ENCODE assay signal across 13 cellular contexts in genomic region chr9:74760031-74760700, GRCh38.
DNase-seq lines count a peak whose midpoint lies in the region; ATAC-seq, FAIRE-seq and TF ChIP-seq lines count a peak whose summit lies in the region.
"Had no signal": no experiment of that assay in that cellular context is flagged by ENCODE, and none has a peak within 500 bp of the region (broad histone marks: within the 10 kb centered on the region; RNA-seq: fewer than 3 reads in every experiment).

No MANE protein-coding gene starts in this region.

- no peaks in the 10 kb centered on the region for H3K27me3 ChIP-seq in breast epithelium
- no peaks in the 10 kb centered on the region for H3K27me3 ChIP-seq in adipocyte (replicated peaks; ENCODE audit: control insufficient read depth, insufficient read depth, low read length)
- H3K27me3 ChIP-seq in right atrium auricular region, result no peaks in the 10 kb centered on the region

- H3K27ac ChIP-seq in breast epithelium (no peak overlapping the region), right atrium auricular region (no peak overlapping the region)
- H3K27ac ChIP-seq: VCaP had no signal

- peak; percentile 92 for DNase-seq in MCF 10A (ENCODE audit: unreplicated experiment)
- DNase-seq in breast epithelium (ENCODE audit: low spot score in 2 of 2), result no peak
- DNase-seq in adipocyte (ENCODE audit: low read depth), result peak; percentile 89
- peak; percentile 92 to 94 for DNase-seq in foreskin fibroblast
- DNase-seq in urothelium cell line (ENCODE audit: low spot score), result no peak
- no peak for DNase-seq in right atrium auricular region (ENCODE audit: low spot score)
- no peak for DNase-seq in KG1 (lab: John Stamatoyannopoulos, UW)
- DNase-seq in stimulated activated naive B cell treated with anti-CD40 and anti-IgM and Interleukin-4, amounts not matched to agents 10 μg/mL and 1 μg/mL and 100 μg/mL, for 72 hours, result no peak
- DNase-seq: anterior cingulate cortex, NCI-H345, right cardiac atrium had no signal

- no peak for TF ChIP-seq POLR2A in breast epithelium (IDR thresholded peaks at IDR 0.05)

- POLR2A ChIA-PET in MCF 10A (lab: Yijun Ruan, JAX), result interaction anchor here (1.3 kb wide), 1 partner anchor 328 kb away, joined by 6 read pairs; the partner anchor contains the start of gene NMRK1

- no peaks in the 10 kb centered on the region for H3K27me3 Mint-ChIP-seq in MCF 10A (ENCODE audit: insufficient read depth, unreplicated experiment)
- H3K27me3 Mint-ChIP-seq in stimulated activated naive B cell treated with anti-CD40 and anti-IgM and Interleukin-4, amounts not matched to agents 10 μg/mL and 1 μg/mL and 100 μg/mL, for 72 hours, result peaks cover 8 to 19% of the 10 kb centered on the region in 2 donors

- H3K9ac ChIP-seq in adipocyte (ENCODE audit: low read length), result peak overlapping the region; percentile 16

- intact Hi-C loops in MCF 10A (cut with micrococcal nuclease), result no loop called here
- intact Hi-C loops in breast epithelium (cut with DNase I; ENCODE audit: low total_unique reads), result no loop called here

- ATAC-seq in stimulated activated naive B cell treated with anti-CD40 and anti-IgM and Interleukin-4, amounts not matched to agents 10 μg/mL and 1 μg/mL and 100 μg/mL, for 72 hours (replicated peaks), result no peak
- ATAC-seq: right cardiac atrium, Right ventricle myocardium inferior had no signal

- no peak for TF ChIP-seq CTCF in MCF 10A (IDR thresholded peaks at IDR 0.05; ENCODE audit: unreplicated experiment)
- no peak for TF ChIP-seq CTCF in breast epithelium (IDR thresholded peaks at IDR 0.05)
- no peak for TF ChIP-seq CTCF in foreskin fibroblast (IDR thresholded peaks at IDR 0.05; ENCODE audit: low read depth, low read length)
- TF ChIP-seq CTCF in right atrium auricular region (IDR thresholded peaks at IDR 0.05), result no peak

- no peak overlapping the region for H3K4me3 Mint-ChIP-seq in MCF 10A (ENCODE audit: unreplicated experiment)
- H3K4me3 Mint-ChIP-seq in stimulated activated naive B cell treated with anti-CD40 and anti-IgM and Interleukin-4, amounts not matched to agents 10 μg/mL and 1 μg/mL and 100 μg/mL, for 72 hours, result no peak overlapping the region

- H3K9me3 Mint-ChIP-seq in MCF 10A (ENCODE audit: unreplicated experiment), result no peaks in the 10 kb centered on the region
- H3K9me3 Mint-ChIP-seq in stimulated activated naive B cell treated with anti-CD40 and anti-IgM and Interleukin-4, amounts not matched to agents 10 μg/mL and 1 μg/mL and 100 μg/mL, for 72 hours, result no peaks in the 10 kb centered on the region

- peaks cover 12% of the 10 kb centered on the region for H3K4me1 Mint-ChIP-seq in MCF 10A (ENCODE audit: insufficient read depth, unreplicated experiment)
- H3K4me1 Mint-ChIP-seq in stimulated activated naive B cell treated with anti-CD40 and anti-IgM and Interleukin-4, amounts not matched to agents 10 μg/mL and 1 μg/mL and 100 μg/mL, for 72 hours, result no peaks in the 10 kb centered on the region

- H3K27ac Mint-ChIP-seq in MCF 10A (ENCODE audit: low read depth, unreplicated experiment), result peak overlapping the region; percentile 69
- no peak overlapping the region for H3K27ac Mint-ChIP-seq in stimulated activated naive B cell treated with anti-CD40 and anti-IgM and Interleukin-4, amounts not matched to agents 10 μg/mL and 1 μg/mL and 100 μg/mL, for 72 hours

- no peaks in the 10 kb centered on the region for H3K9me3 ChIP-seq in breast epithelium
- no peaks in the 10 kb centered on the region for H3K9me3 ChIP-seq in adipocyte (ENCODE audit: control insufficient read depth, low read length)
- H3K9me3 ChIP-seq in right atrium auricular region, result no peaks in the 10 kb centered on the region

- H3K36me3 ChIP-seq in breast epithelium (no peaks in the 10 kb centered on the region), adipocyte (ENCODE audit: control insufficient read depth, insufficient read depth, low read length, severe bottlenecking) (no peaks in the 10 kb centered on the region), right atrium auricular region (no peaks in the 10 kb centered on the region)

- BruUV-seq in MCF 10A (replicated peaks; lab: Mats Ljungman, UMichigan), result no TSS peak

- CTCF ChIA-PET in MCF 10A (lab: Yijun Ruan, JAX), result interaction anchor here (1.0 to 3.6 kb wide), 2 partner anchors 11 to 14 kb away, joined by 3 to 13 read pairs; no protein-coding TSS in a partner anchor

- no peak overlapping the region for H3K4me3 ChIP-seq in breast epithelium
- no peak overlapping the region for H3K4me3 ChIP-seq in adipocyte (ENCODE audit: low read length)
- H3K4me3 ChIP-seq in foreskin fibroblast (ENCODE audit: low read depth in 1 of 2, low read length in 2 of 2), result no peak overlapping the region
- no peak overlapping the region for H3K4me3 ChIP-seq in right atrium auricular region

- H3K4me1 ChIP-seq in breast epithelium, result no peaks in the 10 kb centered on the region
- peaks cover 27% of the 10 kb centered on the region for H3K4me1 ChIP-seq in adipocyte (ENCODE audit: control insufficient read depth, insufficient read depth, low read length)
- H3K4me1 ChIP-seq in right atrium auricular region, result no peaks in the 10 kb centered on the region

- FAIRE-seq in urothelium cell line (lab: Jason Lieb, UNC), result peak; percentile 79

- no peaks in the 10 kb centered on the region for H3K36me3 Mint-ChIP-seq in MCF 10A (ENCODE audit: insufficient read depth, unreplicated experiment)
- no peaks in the 10 kb centered on the region for H3K36me3 Mint-ChIP-seq in stimulated activated naive B cell treated with anti-CD40 and anti-IgM and Interleukin-4, amounts not matched to agents 10 μg/mL and 1 μg/mL and 100 μg/mL, for 72 hours

Comparison
In these comparisons a context has a peak if more than half of its experiments do, and no peak if none do; other contexts are left out.
1. DNase-seq: peak in MCF 10A (single experiment), adipocyte (single experiment) and foreskin fibroblast (2 of 2); none in breast epithelium (0 of 2), urothelium cell line (single experiment), right atrium auricular region (single experiment), KG1 (single experiment) and stimulated activated naive B cell treated with anti-CD40 and anti-IgM and Interleukin-4, amounts not matched to agents 10 μg/mL and 1 μg/mL and 100 μg/mL, for 72 hours (single experiment).